Comparison of ENCODE assay signal across 27 cellular contexts in the genomic region with DNA sequence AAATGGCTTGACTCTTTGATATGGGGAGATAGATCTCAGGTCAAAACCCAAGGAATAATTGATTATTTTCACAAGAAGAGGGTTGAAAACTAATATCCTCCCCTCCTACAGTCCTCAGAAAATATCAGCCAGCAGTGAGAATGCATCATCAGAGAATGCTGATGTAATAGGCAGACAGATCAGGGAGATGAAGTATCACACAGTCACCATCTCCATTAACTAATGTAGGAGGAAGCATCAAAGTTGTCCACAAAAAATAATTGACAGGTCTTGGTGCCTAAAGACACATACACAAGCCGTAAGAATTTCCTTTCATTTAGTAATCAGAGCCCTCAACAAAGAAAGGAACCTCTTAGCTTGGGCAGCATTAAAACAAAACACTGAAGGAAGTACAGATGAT.
DNase-seq lines count a peak whose midpoint lies in the region; ATAC-seq and TF ChIP-seq lines count a peak whose summit lies in the region.
"Had no signal": no experiment of that assay in that cellular context is flagged by ENCODE, and none has a peak within 500 bp of the region (broad histone marks: within the 10 kb centered on the region; RNA-seq: fewer than 3 reads in every experiment).

No MANE protein-coding gene starts in this region.

- H3K36me3 Mint-ChIP-seq in activated T-helper 17 cell treated with anti-CD3 and anti-CD28 coated beads, Interleukin-2, amount 50 U/mL, for 72 hours (ENCODE audit: low read depth) = no peaks in the 10 kb centered on the region
- H3K36me3 Mint-ChIP-seq in glutamatergic neuron (ENCODE audit: unreplicated experiment) = no peaks in the 10 kb centered on the region
- H3K36me3 Mint-ChIP-seq: CD8-positive, alpha-beta T cell; immature natural killer cell had no signal

- ATAC-seq in stimulated activated naive CD8-positive, alpha-beta T cell treated with anti-CD3 and anti-CD28 coated beads, Interleukin-15, amount 100 ng/mL, for 72 hours = peak; percentile 33
- ATAC-seq in stimulated activated naive CD8-positive, alpha-beta T cell treated with anti-CD3 and anti-CD28 coated beads, Interleukin-15, Interleukin-2, amounts not matched to agents 100 U/mL and 50 U/mL, for 24 hours = no peak
- no peak for ATAC-seq in activated T-helper 17 cell treated with anti-CD3 and anti-CD28 coated beads, Interleukin-2, amount 50 U/mL, for 72 hours (replicated peaks)
- ATAC-seq in GM18519 (IDR thresholded peaks at IDR 0.05; ENCODE audit: low FRiP score, unreplicated experiment) = no peak
- ATAC-seq: CD8-positive, alpha-beta T cell; gastroesophageal sphincter; PC-3 had no signal

- peak overlapping the region; percentile 30 to 58 for H3K27ac Mint-ChIP-seq in stimulated activated naive CD8-positive, alpha-beta T cell treated with anti-CD3 and anti-CD28 coated beads, Interleukin-15, amount 100 ng/mL, for 72 hours
- H3K27ac Mint-ChIP-seq in activated T-helper 17 cell treated with anti-CD3 and anti-CD28 coated beads, Interleukin-2, amount 50 U/mL, for 72 hours = peak overlapping the region; percentile 67
- H3K27ac Mint-ChIP-seq in glutamatergic neuron (ENCODE audit: unreplicated experiment) = peak overlapping the region; percentile 42
- H3K27ac Mint-ChIP-seq: activated B cell treated with CpG ODN at 0.5 μM for 24 hours; CD8-positive, alpha-beta T cell; HFFc6; immature natural killer cell; progenitor cell of endocrine pancreas; stimulated activated naive CD8-positive, alpha-beta T cell treated with anti-CD3 and anti-CD28 coated beads, Interleukin-15, Interleukin-2, amounts not matched to agents 100 ng/mL and 50 ng/mL, for 24 hours had no signal

- peaks cover 8% of the 10 kb centered on the region for H3K4me1 Mint-ChIP-seq in stimulated activated naive CD8-positive, alpha-beta T cell treated with anti-CD3 and anti-CD28 coated beads, Interleukin-15, amount 100 ng/mL, for 72 hours
- peaks cover 4% of the 10 kb centered on the region for H3K4me1 Mint-ChIP-seq in activated T-helper 17 cell treated with anti-CD3 and anti-CD28 coated beads, Interleukin-2, amount 50 U/mL, for 72 hours
- H3K4me1 Mint-ChIP-seq in glutamatergic neuron (ENCODE audit: low read depth, unreplicated experiment) = peaks cover 14% of the 10 kb centered on the region
- H3K4me1 Mint-ChIP-seq: activated B cell treated with CpG ODN at 0.5 μM for 24 hours, immature natural killer cell had no signal

- no peak overlapping the region for H3K4me3 Mint-ChIP-seq in stimulated activated naive CD8-positive, alpha-beta T cell treated with anti-CD3 and anti-CD28 coated beads, Interleukin-15, amount 100 ng/mL, for 72 hours
- no peak overlapping the region for H3K4me3 Mint-ChIP-seq in activated T-helper 17 cell treated with anti-CD3 and anti-CD28 coated beads, Interleukin-2, amount 50 U/mL, for 72 hours
- H3K4me3 Mint-ChIP-seq in glutamatergic neuron (ENCODE audit: unreplicated experiment) = no peak overlapping the region
- H3K4me3 Mint-ChIP-seq: activated B cell treated with CpG ODN at 0.5 μM for 24 hours; CD8-positive, alpha-beta T cell; HFFc6; immature natural killer cell; stimulated activated naive CD8-positive, alpha-beta T cell treated with anti-CD3 and anti-CD28 coated beads, Interleukin-15, Interleukin-2, amounts not matched to agents 100 ng/mL and 50 ng/mL, for 24 hours had no signal

- no peaks in the 10 kb centered on the region for H3K9me3 Mint-ChIP-seq in stimulated activated naive CD8-positive, alpha-beta T cell treated with anti-CD3 and anti-CD28 coated beads, Interleukin-15, amount 100 ng/mL, for 72 hours
- no peaks in the 10 kb centered on the region for H3K9me3 Mint-ChIP-seq in activated T-helper 17 cell treated with anti-CD3 and anti-CD28 coated beads, Interleukin-2, amount 50 U/mL, for 72 hours
- H3K9me3 Mint-ChIP-seq in glutamatergic neuron (ENCODE audit: unreplicated experiment) = no peaks in the 10 kb centered on the region
- H3K9me3 Mint-ChIP-seq: activated B cell treated with CpG ODN at 0.5 μM for 24 hours; CD8-positive, alpha-beta T cell; immature natural killer cell; stimulated activated naive CD8-positive, alpha-beta T cell treated with anti-CD3 and anti-CD28 coated beads, Interleukin-15, Interleukin-2, amounts not matched to agents 100 ng/mL and 50 ng/mL, for 24 hours had no signal

- H3K27me3 Mint-ChIP-seq in stimulated activated naive CD8-positive, alpha-beta T cell treated with anti-CD3 and anti-CD28 coated beads, Interleukin-15, amount 100 ng/mL, for 72 hours = no peaks in the 10 kb centered on the region
- H3K27me3 Mint-ChIP-seq in activated T-helper 17 cell treated with anti-CD3 and anti-CD28 coated beads, Interleukin-2, amount 50 U/mL, for 72 hours = no peaks in the 10 kb centered on the region
- H3K27me3 Mint-ChIP-seq in glutamatergic neuron (ENCODE audit: unreplicated experiment) = no peaks in the 10 kb centered on the region
- H3K27me3 Mint-ChIP-seq: activated B cell treated with CpG ODN at 0.5 μM for 24 hours; progenitor cell of endocrine pancreas; stimulated activated naive CD8-positive, alpha-beta T cell treated with anti-CD3 and anti-CD28 coated beads, Interleukin-15, Interleukin-2, amounts not matched to agents 100 ng/mL and 50 ng/mL, for 24 hours had no signal

- DNase-seq in stimulated activated naive CD8-positive, alpha-beta T cell treated with anti-CD3 and anti-CD28 coated beads, Interleukin-15, amount 100 ng/mL, for 72 hours = no peak
- DNase-seq in stimulated activated naive CD8-positive, alpha-beta T cell treated with anti-CD3 and anti-CD28 coated beads, Interleukin-15, Interleukin-2, amounts not matched to agents 100 U/mL and 50 U/mL, for 24 hours = no peak
- DNase-seq in glutamatergic neuron (no peak), NCI-H82 (lab: John Stamatoyannopoulos, UW) (no peak), activated T-cell treated with anti-CD3 and anti-CD28 coated beads for 4 hours (no peak), HuH-7 (ENCODE audit: low spot score) (no peak)
- DNase-seq: activated B cell treated with CpG ODN at 0.5 μM for 24 hours; activated naive CD4-positive, alpha-beta T cell treated with anti-CD3 and anti-CD28 coated beads, Interleukin-2, amount 50 U/mL, for 16 hours; amygdala; CD8-positive, alpha-beta T cell; colonic mucosa; DND-41; effector memory CD4-positive, alpha-beta T cell; HFFc6; hypothalamus; immature natural killer cell; NCI-H1436; NCI-H446; PC-3; SHP77; sigmoid colon; T1000 had no signal

- no peak for TF ChIP-seq CTCF in glutamatergic neuron (IDR thresholded peaks at IDR 0.05; ENCODE audit: partially characterized antibody, unreplicated experiment)
